ENCODE assay signal across 10 cellular contexts in the genomic region with DNA sequence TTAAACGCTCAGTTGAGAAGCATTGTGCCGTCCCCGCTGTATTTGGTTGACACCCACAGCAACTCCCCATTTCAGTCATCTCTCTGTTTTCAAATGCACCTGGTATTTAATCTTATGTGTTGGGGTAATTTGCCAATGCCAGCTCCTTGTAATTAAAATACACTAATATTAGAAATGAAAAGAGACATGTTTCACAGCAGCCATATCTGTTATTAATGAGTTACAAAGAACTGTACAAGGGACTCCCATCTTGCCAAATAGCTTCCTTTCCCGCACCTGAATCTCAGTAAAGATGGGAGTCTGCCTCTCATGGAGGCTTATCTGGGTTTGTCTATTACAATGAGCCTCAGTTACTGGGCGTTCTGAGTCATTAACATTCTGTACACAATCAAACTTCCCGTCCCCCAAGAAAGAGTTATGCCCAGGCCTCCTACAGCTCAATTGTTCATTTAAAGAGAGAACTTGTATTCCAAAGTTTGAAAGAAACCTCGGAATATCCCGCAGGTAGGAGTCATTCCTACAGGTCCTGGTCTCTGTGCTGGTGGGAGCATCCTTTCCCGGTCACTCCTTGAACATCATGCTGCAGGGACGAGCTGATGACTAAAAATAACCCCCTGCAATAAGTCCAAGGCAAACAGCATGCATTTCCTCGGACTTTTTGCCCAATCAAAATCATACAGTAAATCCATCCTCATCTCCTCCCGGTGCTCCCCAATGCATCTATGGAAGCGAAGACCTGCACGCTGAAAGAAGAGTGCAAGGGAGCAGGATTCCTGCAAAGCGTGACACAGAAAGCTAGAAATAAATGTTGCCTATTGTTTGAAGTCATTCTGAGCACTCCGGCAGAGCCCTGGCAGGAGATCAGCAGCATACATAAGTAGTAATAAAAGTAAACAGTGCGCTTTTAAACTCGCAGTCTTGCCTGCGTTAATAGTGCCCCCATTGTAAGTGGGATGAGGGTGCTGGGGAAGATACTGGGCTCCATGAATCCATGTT. TPM values are rescaled to one million over a fixed set of nuclear protein-coding genes. Genes with fewer than 3 reads are reported as not detected.
DNase-seq lines count a peak whose midpoint lies in the region; ATAC-seq and TF ChIP-seq lines count a peak whose summit lies in the region.
"Had no signal": no experiment of that assay in that cellular context is flagged by ENCODE, and none has a peak within 500 bp of the region (broad histone marks: within the 10 kb centered on the region; RNA-seq: fewer than 3 reads in every experiment).

No MANE protein-coding gene starts in this region.

- ATAC-seq in right cardiac atrium (no peak), left cardiac atrium (no peak), HG02884 (IDR thresholded peaks at IDR 0.05; ENCODE audit: unreplicated experiment) (no peak)

- TF ChIP-seq POLR2A in vagina (IDR thresholded peaks at IDR 0.05), result no peak

- H3K4me1 ChIP-seq in right cardiac atrium (ENCODE audit: control insufficient read depth, insufficient read depth, low read length) (no peaks in the 10 kb centered on the region), mucosa of rectum (ENCODE audit: control insufficient read depth in 2 of 2, insufficient read depth in 2 of 2, low read length in 2 of 2) (peaks cover 0 to 7% of the 10 kb centered on the region in 2 donors), vagina (peaks cover 5% of the 10 kb centered on the region)

- no peak overlapping the region for H3K27ac ChIP-seq in right cardiac atrium (ENCODE audit: low read length)
- peak overlapping the region; percentile 20 to 95 (median 88) for H3K27ac ChIP-seq in dorsolateral prefrontal cortex
- H3K27ac ChIP-seq in mucosa of rectum (ENCODE audit: low read depth in 2 of 2, low read length in 2 of 2), result no peak overlapping the region
- no peak overlapping the region for H3K27ac ChIP-seq in vagina

- intact Hi-C loops in right cardiac atrium (cut with DNase I) (no loop called here), left cardiac atrium (cut with DNase I) (no loop called here), dorsolateral prefrontal cortex (cut with DNase I) (loop anchor here in 1 of 2 donors (5.0 kb wide), 1 partner anchor 50 kb away; no protein-coding TSS in a partner anchor), vagina (cut with DNase I) (no loop called here)

- no peak overlapping the region for H3K9ac ChIP-seq in mucosa of rectum (ENCODE audit: low read depth in 1 of 2, low read length in 2 of 2)

- no peak for TF ChIP-seq CTCF in dorsolateral prefrontal cortex (IDR thresholded peaks at IDR 0.05 in 54 of 56, conservative IDR thresholded peaks at IDR 0.05 in 2 of 56; ENCODE audit: low read depth in 1 of 56, partially characterized antibody in 56 of 56)
- no peak for TF ChIP-seq CTCF in vagina (IDR thresholded peaks at IDR 0.05)

- DNase-seq in right cardiac atrium (no peak), left cardiac atrium (no peak), dorsolateral prefrontal cortex (peak in 2 of 10 donors; percentile 24 to 60), vagina (ENCODE audit: extremely low spot score in 2 of 2) (no peak), DMS153 treated with DMSO at 0.1 percent for 48 hours (lab: John Stamatoyannopoulos, UW; ENCODE audit: unreplicated experiment) (no peak)
- no peak for DNase-seq in activated CD4-positive, alpha-beta T cell treated with anti-CD3 and anti-CD28 coated beads for 48 hours
- DNase-seq: T-helper 1 cell had no signal

- H3K9me3 ChIP-seq in right cardiac atrium (ENCODE audit: control insufficient read depth, low read length), result peaks cover 2% of the 10 kb centered on the region
- no peaks in the 10 kb centered on the region for H3K9me3 ChIP-seq in mucosa of rectum (ENCODE audit: control insufficient read depth in 2 of 2, low read length in 2 of 2)
- no peaks in the 10 kb centered on the region for H3K9me3 ChIP-seq in vagina

- 48% methylated on average over 19 of the region's 19 CpGs for WGBS in right cardiac atrium

- no peaks in the 10 kb centered on the region for H3K36me3 ChIP-seq in mucosa of rectum (ENCODE audit: control insufficient read depth in 2 of 2, insufficient read depth in 2 of 2, low read length in 2 of 2)
- no peaks in the 10 kb centered on the region for H3K36me3 ChIP-seq in vagina

- H3K27me3 ChIP-seq in right cardiac atrium (ENCODE audit: control insufficient read depth, insufficient read depth) (no peaks in the 10 kb centered on the region), dorsolateral prefrontal cortex (peaks cover 0 to 95% (median 40%) of the 10 kb centered on the region in 45 donors), mucosa of rectum (ENCODE audit: control insufficient read depth in 2 of 2, insufficient read depth in 2 of 2, low read length in 2 of 2) (peaks cover 25 to 30% of the 10 kb centered on the region in 2 donors), vagina (no peaks in the 10 kb centered on the region)

- H3K4me3 ChIP-seq in right cardiac atrium (ENCODE audit: low read length), result peak overlapping the region; percentile 40
- peak overlapping the region; percentile 29 to 71 (median 53) for H3K4me3 ChIP-seq in dorsolateral prefrontal cortex
- H3K4me3 ChIP-seq in mucosa of rectum (ENCODE audit: low read length in 2 of 2), result peak overlapping the region; percentile 37 to 53
- peak overlapping the region; percentile 33 for H3K4me3 ChIP-seq in vagina

RNA-seq across cellular contexts. Expression of gene NDP, which starts 0.9 kb away (rescaled TPM):
- under 1 TPM in 1 of 4 donors, not detected in 3; 0.12 TPM for total RNA-seq in right cardiac atrium
- not detected for polyA plus RNA-seq in right cardiac atrium
- not detected for total RNA-seq in left cardiac atrium
- 10 to 100 TPM; 17.5 to 52.5 (median 27.2) TPM for total RNA-seq in dorsolateral prefrontal cortex
- 3.7 TPM for total RNA-seq in vagina
- polyA plus RNA-seq: BJ had no signal

Comparison
In these comparisons a context has a peak if more than half of its experiments do, and no peak if none do; other contexts are left out.
1. H3K27ac ChIP-seq: peak in dorsolateral prefrontal cortex (59 of 59); none in right cardiac atrium (single experiment), mucosa of rectum (0 of 2) and vagina (single experiment).
2. Peak in every context shown above with its lines, with median percentiles within 50 percentile points of each other: H3K4me3 ChIP-seq.